Comparison of ENCODE assay signal across 21 cellular contexts in genomic region chr4:95248713-95249401, GRCh38.
DNase-seq lines count a peak whose midpoint lies in the region; ATAC-seq, FAIRE-seq and TF ChIP-seq lines count a peak whose summit lies in the region.
"Had no signal": no experiment of that assay in that cellular context is flagged by ENCODE, and none has a peak within 500 bp of the region (broad histone marks: within the 10 kb centered on the region; RNA-seq: fewer than 3 reads in every experiment).

No MANE protein-coding gene starts in this region.

- POLR2A ChIA-PET in A549 (lab: Yijun Ruan, JAX) (no interaction called here), PC-3 (lab: Charles Lee; ENCODE audit: unreplicated experiment) (no interaction called here)
- POLR2A ChIA-PET in CD4-positive, alpha-beta memory T cell (lab: Charles Lee; ENCODE audit: partially characterized antibody) = no interaction called here

- H3K4me3 ChIP-seq in A549 = no peak overlapping the region
- no peak overlapping the region for H3K4me3 ChIP-seq in PC-3 (ENCODE audit: low read length)
- H3K4me3 ChIP-seq in CD4-positive, alpha-beta memory T cell (ENCODE audit: low read length in 2 of 2) = no peak overlapping the region
- no peak overlapping the region for H3K4me3 ChIP-seq in ovary
- H3K4me3 ChIP-seq: BLaER1 treated with 17β-estradiol and CSF1 and Interleukin-3, amounts not matched to agents 10 nM and 100 nM; body of pancreas; PC-9; tibial nerve had no signal

- no peaks in the 10 kb centered on the region for H3K27me3 Mint-ChIP-seq in CD4-positive, alpha-beta memory T cell

- no TSS peak for BruUV-seq in PC-3 (replicated peaks; lab: Mats Ljungman, UMichigan)

- WGBS in A549 (ENCODE audit: missing lambda C conversion rate) = 50% methylated on average over 1 of the region's 1 CpG
- WGBS in ovary, 3 donors = 63 to 100% (median 78%) methylated on average over 1 of the region's 1 CpG

- TF ChIP-seq EP300 in A549 (IDR thresholded peaks at IDR 0.05) = no peak
- no peak for TF ChIP-seq EP300 in ovary (IDR thresholded peaks at IDR 0.05)

- TF ChIP-seq RAD21 in A549 (conservative IDR thresholded peaks at IDR 0.05 in 1 of 2, IDR thresholded peaks at IDR 0.05 in 1 of 2) = no peak

- no peaks in the 10 kb centered on the region for H3F3A ChIP-seq in PC-3 (ENCODE audit: low read length, unreplicated experiment)

- H3K9me2 ChIP-seq in PC-3 (replicated peaks; ENCODE audit: low read length) = no peaks in the 10 kb centered on the region

- no peaks in the 10 kb centered on the region for H3K4me1 Mint-ChIP-seq in CD4-positive, alpha-beta memory T cell

- ATAC-seq in activated CD4-positive, CD25-positive, alpha-beta regulatory T cell treated with anti-CD3 and anti-CD28 coated beads, Interleukin-2, amount 50 U/mL, for 24 hours = peak; percentile 68 to 79
- peak in 1 of 2 experiments; percentile 19; a peak in 1 of 6 replicates for ATAC-seq in A549
- ATAC-seq in PC-3 = peak; percentile 59
- ATAC-seq: body of pancreas, left ventricle myocardium superior had no signal

- H3K27ac ChIP-seq in A549 (no peak overlapping the region), PC-3 (ENCODE audit: low read length) (peak overlapping the region; percentile 57), ovary (no peak overlapping the region)
- H3K27ac ChIP-seq in CD4-positive, alpha-beta memory T cell (ENCODE audit: low read depth, low read length) = no peak overlapping the region
- H3K27ac ChIP-seq: BLaER1 treated with 17β-estradiol and CSF1 and Interleukin-3, amounts not matched to agents 10 nM and 100 nM; body of pancreas; epithelial cell of prostate; PC-9; tibial nerve had no signal

- no peaks in the 10 kb centered on the region for H3K36me3 Mint-ChIP-seq in CD4-positive, alpha-beta memory T cell

- no peaks in the 10 kb centered on the region for H3K36me3 ChIP-seq in PC-3 (ENCODE audit: low read depth, low read length)
- H3K36me3 ChIP-seq in CD4-positive, alpha-beta memory T cell (ENCODE audit: insufficient read depth, low read length) = no peaks in the 10 kb centered on the region
- H3K36me3 ChIP-seq in ovary = no peaks in the 10 kb centered on the region
- H3K36me3 ChIP-seq: BLaER1 treated with 17β-estradiol and CSF1 and Interleukin-3, amounts not matched to agents 10 nM and 100 nM; tibial nerve had no signal

- CTCF ChIA-PET in A549 (lab: Yijun Ruan, JAX) = interaction anchor here (1.5 kb wide), 1 partner anchor 10 kb away, joined by 3 read pairs; no protein-coding TSS in a partner anchor
- CTCF ChIA-PET in PC-3 (lab: Charles Lee) = no interaction called here
- CTCF ChIA-PET in CD4-positive, alpha-beta memory T cell (lab: Charles Lee; ENCODE audit: partially characterized antibody) = interaction anchor here (0.8 kb wide), 1 partner anchor 10 kb away, joined by 3 read pairs; no protein-coding TSS in a partner anchor

- no peaks in the 10 kb centered on the region for H3K9me3 ChIP-seq in A549
- H3K9me3 ChIP-seq in PC-3 (ENCODE audit: low read length) = no peaks in the 10 kb centered on the region
- no peaks in the 10 kb centered on the region for H3K9me3 ChIP-seq in CD4-positive, alpha-beta memory T cell (ENCODE audit: control insufficient read depth in 1 of 2, low read length in 2 of 2)
- H3K9me3 ChIP-seq in ovary = no peaks in the 10 kb centered on the region
- H3K9me3 ChIP-seq: BLaER1 treated with 17β-estradiol and CSF1 and Interleukin-3, amounts not matched to agents 10 nM and 100 nM; body of pancreas; tibial nerve had no signal

- no peaks in the 10 kb centered on the region for H3K79me2 ChIP-seq in PC-3 (ENCODE audit: low read length)

- no peak overlapping the region for H3K9ac ChIP-seq in PC-3 (ENCODE audit: low read length)
- H3K9ac ChIP-seq: BLaER1 treated with 17β-estradiol and CSF1 and Interleukin-3, amounts not matched to agents 10 nM and 100 nM had no signal

- intact Hi-C loops in PC-3 (cut with micrococcal nuclease) (no loop called here), ovary (cut with DNase I) (no loop called here)
- intact Hi-C loops in CD4-positive, alpha-beta memory T cell (cut with micrococcal nuclease) = no loop called here

- no peak for FAIRE-seq in A549 (lab: Jason Lieb, UNC)

- TF ChIP-seq CTCF in A549 (IDR thresholded peaks at IDR 0.05) = no peak
- TF ChIP-seq CTCF in PC-3 (conservative IDR thresholded peaks at IDR 0.05; ENCODE audit: low read depth, low read length) = no peak
- TF ChIP-seq CTCF in ovary (IDR thresholded peaks at IDR 0.05) = no peak

- H3K4me1 ChIP-seq in A549 (peaks cover 5% of the 10 kb centered on the region; the same call in 2 of the 3 replicates), PC-3 (ENCODE audit: insufficient read depth, low read length) (peaks cover 33% of the 10 kb centered on the region), ovary (ENCODE audit: insufficient read depth) (no peaks in the 10 kb centered on the region)
- H3K4me1 ChIP-seq in CD4-positive, alpha-beta memory T cell (ENCODE audit: insufficient read depth, low read length) = no peaks in the 10 kb centered on the region
- H3K4me1 ChIP-seq: BLaER1 treated with 17β-estradiol and CSF1 and Interleukin-3, amounts not matched to agents 10 nM and 100 nM; body of pancreas had no signal

- no peaks in the 10 kb centered on the region for H3K9me3 Mint-ChIP-seq in CD4-positive, alpha-beta memory T cell

- no peaks in the 10 kb centered on the region for H4K20me1 ChIP-seq in PC-3 (ENCODE audit: low read length)
- H4K20me1 ChIP-seq: BLaER1 treated with 17β-estradiol and CSF1 and Interleukin-3, amounts not matched to agents 10 nM and 100 nM had no signal

- no peak overlapping the region for H2AFZ ChIP-seq in PC-3 (ENCODE audit: low read length)
- H2AFZ ChIP-seq: PC-9 had no signal

- no peak overlapping the region for H3K4me2 ChIP-seq in A549
- no peak overlapping the region for H3K4me2 ChIP-seq in PC-3 (ENCODE audit: low read length)
- H3K4me2 ChIP-seq: BLaER1 treated with 17β-estradiol and CSF1 and Interleukin-3, amounts not matched to agents 10 nM and 100 nM; PC-9 had no signal

- H3K27ac Mint-ChIP-seq in CD4-positive, alpha-beta memory T cell = no peak overlapping the region

- H3K27me3 ChIP-seq in PC-3 (ENCODE audit: low read length) = no peaks in the 10 kb centered on the region
- H3K27me3 ChIP-seq in CD4-positive, alpha-beta memory T cell (ENCODE audit: insufficient read depth, low read length) = no peaks in the 10 kb centered on the region
- no peaks in the 10 kb centered on the region for H3K27me3 ChIP-seq in ovary
- H3K27me3 ChIP-seq: BLaER1 treated with 17β-estradiol and CSF1 and Interleukin-3, amounts not matched to agents 10 nM and 100 nM; body of pancreas; tibial nerve had no signal

- no peak for TF ChIP-seq POLR2A in A549 (IDR thresholded peaks at IDR 0.05; ENCODE audit: low read length)
- TF ChIP-seq POLR2A in erythroblast (IDR thresholded peaks at IDR 0.05; ENCODE audit: low read length) = no peak
- no peak for TF ChIP-seq POLR2A in ovary (IDR thresholded peaks at IDR 0.05)

- H3K4me3 Mint-ChIP-seq in CD4-positive, alpha-beta memory T cell = no peak overlapping the region

- DNase-seq in activated CD4-positive, CD25-positive, alpha-beta regulatory T cell treated with anti-CD3 and anti-CD28 coated beads, Interleukin-2, amount 50 U/mL, for 72 hours = no peak
- no peak for DNase-seq in A549 (ENCODE audit: low read depth in 1 of 2, low spot score in 1 of 2)
- peak; percentile 85 for DNase-seq in PC-3
- DNase-seq in erythroblast (lab: John Stamatoyannopoulos, UW) = peak; percentile 16 to 45
- no peak for DNase-seq in NCI-H128 (lab: John Stamatoyannopoulos, UW; ENCODE audit: unreplicated experiment)
- DNase-seq in CD4-positive, alpha-beta memory T cell = no peak
- DNase-seq in ovary = no peak
- DNase-seq: 8988T; activated naive CD4-positive, alpha-beta T cell; body of pancreas; cortex of kidney; KBM-7; left ventricle myocardium superior; NCI-H1105; NCI-H526 treated with DMSO at 0.1 percent for 48 hours; PC-9; T1000 had no signal

TF ChIP-seq in A549, 52 proteins besides CTCF, POLR2A, EP300 and RAD21:
- TF ChIP-seq ZFP36 (IDR thresholded peaks at IDR 0.05; ENCODE audit: borderline replicate concordance, partially characterized antibody) = no peak
- peak; percentile 16 to 52; a peak in 1 of 4 replicates for TF ChIP-seq CEBPB (IDR thresholded peaks at IDR 0.05)
- TF ChIP-seq NFE2L2 (conservative IDR thresholded peaks at IDR 0.05; ENCODE audit: low read length) = no peak
- TF ChIP-seq PHF8 (IDR thresholded peaks at IDR 0.05; ENCODE audit: borderline replicate concordance, low read depth) = no peak
- no peak for TF ChIP-seq CHD2 (IDR thresholded peaks at IDR 0.05; ENCODE audit: low read length, partially characterized antibody)
- TF ChIP-seq BHLHE40 (IDR thresholded peaks at IDR 0.05; ENCODE audit: low read depth, low read length) = no peak
- no peak for TF ChIP-seq CHD4 (IDR thresholded peaks at IDR 0.05; ENCODE audit: borderline replicate concordance)
- no peak for TF ChIP-seq SREBF2 (IDR thresholded peaks at IDR 0.05)
- no peak for TF ChIP-seq HES2 (IDR thresholded peaks at IDR 0.05)

Comparison
In these comparisons a context has a peak if more than half of its experiments do, and no peak if none do; other contexts are left out.
1. DNase-seq: peak in PC-3 (single experiment) and erythroblast (2 of 2); none in activated CD4-positive, CD25-positive, alpha-beta regulatory T cell treated with anti-CD3 and anti-CD28 coated beads, Interleukin-2, amount 50 U/mL, for 72 hours (single experiment), A549 (0 of 2), NCI-H128 (single experiment), CD4-positive, alpha-beta memory T cell (0 of 5) and ovary (0 of 5).